Comparison of ENCODE assay signal across 11 cellular contexts in genomic region chr11:27319065-27319464, GRCh38. TPM values are rescaled to one million over a fixed set of nuclear protein-coding genes. Genes with fewer than 3 reads are reported as not detected.
A peak's percentile ranks its signal among the peaks of the same experiment; 100 is the strongest.
DNase-seq lines count a peak whose midpoint lies in the region; ATAC-seq and TF ChIP-seq lines count a peak whose summit lies in the region.
"Had no signal": no experiment of that assay in that cellular context is flagged by ENCODE, and none has a peak within 500 bp of the region (broad histone marks: within the 10 kb centered on the region; RNA-seq: fewer than 3 reads in every experiment).

No MANE protein-coding gene starts in this region.

- no peaks in the 10 kb centered on the region for H3K4me1 ChIP-seq in mesendoderm (ENCODE audit: control insufficient read depth, low read depth, low read length)
- H3K4me1 ChIP-seq in tibial artery: peaks cover 0 to 8% (median 0%) of the 10 kb centered on the region in 4 donors
- no peaks in the 10 kb centered on the region for H3K4me1 ChIP-seq in upper lobe of left lung

- H3K18ac ChIP-seq in mesendoderm (ENCODE audit: low read length): no peak overlapping the region

- no peak for TF ChIP-seq EP300 in upper lobe of left lung (IDR thresholded peaks at IDR 0.05)

- no peak overlapping the region for H2BK5ac ChIP-seq in mesendoderm (ENCODE audit: low read length)

- no peak overlapping the region for H2BK15ac ChIP-seq in mesendoderm (replicated peaks; ENCODE audit: low read depth)

- no peaks in the 10 kb centered on the region for H3K79me2 ChIP-seq in mesendoderm (ENCODE audit: control insufficient read depth, insufficient read depth, low read length)

- H3K27me3 ChIP-seq in mesendoderm (ENCODE audit: insufficient read depth, low read length, poor library complexity): no peaks in the 10 kb centered on the region
- H3K27me3 ChIP-seq in tibial artery: no peaks in the 10 kb centered on the region
- no peaks in the 10 kb centered on the region for H3K27me3 ChIP-seq in upper lobe of left lung

- no peak for TF ChIP-seq CTCF in tibial artery (IDR thresholded peaks at IDR 0.05)
- no peak for TF ChIP-seq CTCF in upper lobe of left lung (IDR thresholded peaks at IDR 0.05)

- intact Hi-C loops in tibial artery (cut with DNase I; ENCODE audit: low total_unique reads): no loop called here

- H3K9me3 ChIP-seq in tibial artery (no peaks in the 10 kb centered on the region), upper lobe of left lung (no peaks in the 10 kb centered on the region)

- no peak overlapping the region for H3K4ac ChIP-seq in mesendoderm (ENCODE audit: low read depth, low read length)

- no peak overlapping the region for H4K8ac ChIP-seq in mesendoderm (ENCODE audit: low read depth, low read length)

- H4K5ac ChIP-seq in mesendoderm (ENCODE audit: low read length): no peak overlapping the region

- no peak overlapping the region for H2AK5ac ChIP-seq in mesendoderm (ENCODE audit: low read length)

- H3K27ac ChIP-seq in mesendoderm (ENCODE audit: low read depth, low read length) (no peak overlapping the region), tibial artery (no peak overlapping the region), upper lobe of left lung (no peak overlapping the region)
- H3K27ac ChIP-seq: 22Rv1 had no signal

- no peak overlapping the region for H2BK120ac ChIP-seq in mesendoderm (ENCODE audit: low read depth, low read length)

- no peak overlapping the region for H3K23ac ChIP-seq in mesendoderm (ENCODE audit: low read length)

- peak; percentile 25 for DNase-seq in DMS53 (lab: John Stamatoyannopoulos, UW)
- no peak for DNase-seq in DMS53 treated with DMSO at 0.1 percent for 48 hours (lab: John Stamatoyannopoulos, UW; ENCODE audit: unreplicated experiment)
- DNase-seq in HT-29 (ENCODE audit: low spot score): peak; percentile 47
- peak; percentile 64 for DNase-seq in mesendoderm
- DNase-seq in tibial artery: no peak
- no peak for DNase-seq in upper lobe of left lung
- no peak for DNase-seq in H4 (ENCODE audit: low spot score)
- DNase-seq: MV-4-11, naive B cell had no signal

- no peak overlapping the region for H3K9ac ChIP-seq in mesendoderm (ENCODE audit: low read length)

- no peaks in the 10 kb centered on the region for H3K36me3 ChIP-seq in mesendoderm (ENCODE audit: control insufficient read depth, insufficient read depth, low read length)
- no peaks in the 10 kb centered on the region for H3K36me3 ChIP-seq in tibial artery
- no peaks in the 10 kb centered on the region for H3K36me3 ChIP-seq in upper lobe of left lung

- H3K4me3 ChIP-seq in mesendoderm (ENCODE audit: low read length) (no peak overlapping the region), tibial artery (no peak overlapping the region), upper lobe of left lung (no peak overlapping the region)

- H3K56ac ChIP-seq in mesendoderm (ENCODE audit: low read length): no peak overlapping the region

- no peak for TF ChIP-seq POLR2A in upper lobe of left lung (IDR thresholded peaks at IDR 0.05)

- H3K79me1 ChIP-seq in mesendoderm (ENCODE audit: low read length): no peaks in the 10 kb centered on the region

- no peak overlapping the region for H3K4me2 ChIP-seq in mesendoderm (ENCODE audit: low read length)

- ATAC-seq in GM21786 (IDR thresholded peaks at IDR 0.05; ENCODE audit: unreplicated experiment) (peak; percentile 99), upper lobe of left lung (ENCODE audit: low FRiP score in 2 of 2) (no peak)

- no CpG with 5 or more reads among the region's 2 CpGs for WGBS in mesendoderm (ENCODE audit: extremely low coverage, insufficient coverage, low lambda C conversion rate)
- WGBS in upper lobe of left lung, 2 donors: 59 to 66% methylated on average over 2 of the region's 2 CpGs

RNA-seq across cellular contexts. Expression of gene CCDC34, which starts 44.0 kb away (rescaled TPM):
- 7.1 and 10.1 TPM in 2 replicates for total RNA-seq in HT-29 (2014; rRNA removed; shearing (Covaris generic))
- 38.0 TPM for polyA plus RNA-seq in mesendoderm (2013, experiment 1 of 2)
- 40.1 TPM for polyA plus RNA-seq in mesendoderm (2013, experiment 2 of 2)
- 1 to 10 TPM in 4 of 6 donors, under 1 TPM in 1, not detected in 1; 1.00 to 6.4 (median 1.6) TPM for total RNA-seq in upper lobe of left lung
- total RNA-seq in H4 (2014; rRNA removed; shearing (Covaris generic)): 29.7 and 29.8 TPM in 2 replicates

Comparison
In these comparisons a context has a peak if more than half of its experiments do, and no peak if none do; other contexts are left out.
1. DNase-seq: peak in DMS53 (single experiment), HT-29 (single experiment) and mesendoderm (single experiment); none in DMS53 treated with DMSO at 0.1 percent for 48 hours (single experiment), tibial artery (0 of 2), upper lobe of left lung (0 of 2) and H4 (single experiment).